In the genomic region with DNA sequence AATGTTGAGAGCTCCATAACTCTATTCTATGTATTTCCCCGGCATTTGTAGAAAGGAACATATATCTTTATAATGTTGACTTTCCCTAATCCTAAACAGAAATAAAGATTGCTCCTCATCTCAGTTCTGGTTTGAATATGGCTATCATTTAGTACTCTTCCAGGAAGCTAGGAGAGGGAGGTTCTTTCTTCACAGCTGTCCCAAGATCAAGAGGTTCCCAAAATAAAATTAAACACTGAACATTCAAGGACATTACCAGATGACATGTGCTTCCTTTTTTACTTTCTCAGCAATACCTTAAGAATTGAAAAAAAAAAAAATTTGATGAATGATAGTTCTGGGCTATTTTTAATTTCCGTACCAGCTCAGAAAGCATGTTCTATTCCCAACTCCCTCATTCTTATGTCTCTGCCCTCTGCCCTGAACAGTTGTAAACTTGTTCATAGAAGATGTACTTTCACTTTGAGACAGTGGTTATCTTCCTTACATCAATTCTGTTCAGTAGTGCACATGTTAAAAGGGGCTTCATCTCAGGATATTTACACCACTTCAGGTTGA, we compare ENCODE assay signal across 25 cellular contexts.
"Had no signal": no experiment of that assay in that cellular context is flagged by ENCODE, and none has a peak within 500 bp of the region (broad histone marks: within the 10 kb centered on the region; RNA-seq: fewer than 3 reads in every experiment).

No MANE protein-coding gene starts in this region.

- H3K4me1 ChIP-seq: Peyer's patch, SJCRH30 had no signal

- H3K27me3 ChIP-seq: Peyer's patch, SJCRH30 had no signal

- H3K9ac ChIP-seq: KMS-11 had no signal

- H3K36me3 ChIP-seq: Peyer's patch, SJCRH30 had no signal

- H3K27ac ChIP-seq: KMS-11, PC-9, Peyer's patch, SJCRH30 had no signal

- H3K4me3 ChIP-seq: K562, PC-9, Peyer's patch, SJCRH30 had no signal

- H3K27ac Mint-ChIP-seq: IgD-negative memory B cell had no signal

- H3K36me3 Mint-ChIP-seq: IgD-negative memory B cell had no signal

- H3K4me3 Mint-ChIP-seq: IgD-negative memory B cell had no signal

- H3K9me3 ChIP-seq: Peyer's patch, SJCRH30 had no signal

- H2AFZ ChIP-seq: PC-9 had no signal

- ATAC-seq: K562, Right ventricle myocardium inferior, SK-N-SH treated with all-trans-retinoic acid at 6 μM for 48 hours had no signal

- H3K4me2 ChIP-seq: KMS-11, PC-9 had no signal

- DNase-seq: Kasumi-1, MM.1S, NCI-H1105, NCI-H1417, NCI-H146, NCI-H1694 treated with DMSO at 0.1 percent for 48 hours, NCI-H1930, NCI-H2081, NCI-H2107, NCI-H2171 treated with DMSO at 0.1 percent for 48 hours, NCI-H345, NCI-H446 treated with DMSO at 0.1 percent for 48 hours, NCI-H510A treated with DMSO at 0.1 percent for 48 hours, NCI-H526, NCI-H748 treated with DMSO at 0.1 percent for 48 hours, PC-9, Peyer's patch, SHP77 treated with DMSO at 0.1 percent for 48 hours, SJCRH30, T-helper 1 cell had no signal

- H3K4me1 Mint-ChIP-seq: IgD-negative memory B cell had no signal
